Comparison of ENCODE assay signal across 21 cellular contexts in the genomic region with DNA sequence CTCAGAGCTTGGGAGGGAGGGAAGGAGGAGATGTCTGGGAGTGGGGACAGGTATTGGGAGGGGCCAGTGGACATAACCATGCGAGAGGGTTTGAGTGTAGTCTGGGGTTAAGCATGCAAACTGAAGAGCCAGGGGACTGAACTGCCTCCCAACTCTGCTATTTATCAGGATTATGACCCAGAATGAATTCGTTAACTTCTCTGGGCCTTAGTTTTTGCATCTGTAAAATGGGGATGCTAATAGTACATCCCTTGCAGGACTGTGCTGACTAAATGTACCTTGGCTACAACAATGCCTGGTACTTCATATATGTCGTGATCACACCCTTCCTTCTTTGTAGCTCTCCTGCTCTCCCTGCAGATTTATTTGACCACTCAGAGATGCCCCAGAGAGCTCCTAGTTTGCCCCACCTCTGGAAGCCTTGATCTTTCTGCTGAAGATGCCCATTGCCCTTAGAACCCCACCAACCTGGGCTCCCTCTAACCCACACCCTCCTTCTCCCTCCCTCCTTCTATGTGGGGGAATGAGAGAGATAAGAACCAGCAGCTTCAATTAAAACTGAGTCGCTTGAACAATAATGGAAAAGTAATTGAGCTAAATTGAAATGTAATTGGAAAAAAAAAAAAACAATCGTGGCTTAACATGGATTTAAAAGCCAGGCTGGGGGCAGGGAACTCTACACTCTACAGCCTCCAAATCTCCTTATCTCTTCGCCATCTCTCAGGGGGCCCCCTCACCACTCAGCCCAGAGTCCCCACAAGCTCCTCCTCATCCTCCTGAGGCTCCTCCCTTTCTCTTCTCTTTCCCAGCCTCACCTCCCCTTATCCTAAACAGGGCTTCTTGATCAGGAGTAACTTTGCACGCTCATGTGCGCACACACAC.
"Had no signal": no experiment of that assay in that cellular context is flagged by ENCODE, and none has a peak within 500 bp of the region (broad histone marks: within the 10 kb centered on the region; RNA-seq: fewer than 3 reads in every experiment).

No MANE protein-coding gene starts in this region.

- ATAC-seq: left cardiac atrium; left ventricle myocardium superior; natural killer cell treated with Interleukin-12 subunit alpha and Interleukin-12 subunit beta and Interleukin-15 and Interleukin-18, amount 100 ng/mL, for 72 hours had no signal

- H3K79me2 ChIP-seq: hepatocyte had no signal

- H3K4me1 ChIP-seq: stomach, transverse colon had no signal

- H3K27me3 ChIP-seq: dorsolateral prefrontal cortex, hepatocyte had no signal

- FAIRE-seq: kidney, small intestine had no signal

- H3K4me3 Mint-ChIP-seq: natural killer cell treated with Interleukin-12 subunit alpha and Interleukin-12 subunit beta and Interleukin-15 and Interleukin-18, amount 100 ng/mL, for 72 hours had no signal

- H3K27ac Mint-ChIP-seq: natural killer cell treated with Interleukin-12 subunit alpha and Interleukin-12 subunit beta and Interleukin-15 and Interleukin-18, amount 100 ng/mL, for 72 hours had no signal

- H3K4me2 ChIP-seq: hepatocyte had no signal

- H2AFZ ChIP-seq: hepatocyte had no signal

- H3K9me3 Mint-ChIP-seq: natural killer cell treated with Interleukin-12 subunit alpha and Interleukin-12 subunit beta and Interleukin-15 and Interleukin-18, amount 100 ng/mL, for 72 hours had no signal

- H3K36me3 Mint-ChIP-seq: natural killer cell treated with Interleukin-12 subunit alpha and Interleukin-12 subunit beta and Interleukin-15 and Interleukin-18, amount 100 ng/mL, for 72 hours had no signal

- H3K4me3 ChIP-seq: dorsolateral prefrontal cortex, hepatocyte, lung, stomach, thoracic aorta, transverse colon had no signal

- DNase-seq: cortex of kidney; dorsolateral prefrontal cortex; effector CD8-positive, alpha-beta T cell; foreskin melanocyte; head of caudate nucleus; kidney; left cardiac atrium; left ventricle myocardium superior; mesenchymal stem cell; midbrain; small intestine; stimulated activated CD4-positive, alpha-beta T cell treated with anti-CD3 and anti-CD28 coated beads, Interleukin-12 subunit alpha, Interleukin-12 subunit beta, amount 100 ng/mL, for 4 hours; stimulated activated naive CD4-positive, alpha-beta T cell; stomach; substantia nigra; transverse colon had no signal

- H3K9me3 ChIP-seq: neutrophil, stomach, thoracic aorta, transverse colon had no signal

- H3K36me3 ChIP-seq: neutrophil, stomach, thoracic aorta, transverse colon had no signal

- H3K27ac ChIP-seq: dorsolateral prefrontal cortex, hepatocyte, neutrophil, stomach, thoracic aorta, transverse colon had no signal
